2 cellular contexts compared by ENCODE assay signal in the genomic region with DNA sequence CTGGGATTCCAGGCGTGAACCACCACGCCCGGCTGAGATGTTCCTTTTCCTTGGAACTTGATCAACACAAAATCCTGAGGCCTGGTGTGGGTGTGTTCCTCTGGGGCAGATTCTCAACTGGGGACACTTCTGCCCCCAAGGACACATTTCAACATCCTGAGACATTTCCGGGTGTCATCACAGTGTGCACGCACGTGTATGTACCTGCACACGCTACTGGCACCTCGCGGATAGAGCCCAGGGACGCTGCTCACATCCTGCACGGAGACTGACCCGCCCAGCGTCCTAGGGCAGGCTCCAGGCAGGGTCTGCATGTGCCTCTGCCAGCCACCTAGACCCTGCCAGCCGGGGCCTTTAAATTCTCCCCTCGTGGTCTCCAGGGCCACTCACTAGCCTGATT.
TF ChIP-seq lines count a peak whose summit lies in the region.

No MANE protein-coding gene starts in this region.

TF ChIP-seq in GM12878, 131 proteins besides CTCF, POLR2A, EP300 and RAD21:
- TF ChIP-seq, protein P1, sequence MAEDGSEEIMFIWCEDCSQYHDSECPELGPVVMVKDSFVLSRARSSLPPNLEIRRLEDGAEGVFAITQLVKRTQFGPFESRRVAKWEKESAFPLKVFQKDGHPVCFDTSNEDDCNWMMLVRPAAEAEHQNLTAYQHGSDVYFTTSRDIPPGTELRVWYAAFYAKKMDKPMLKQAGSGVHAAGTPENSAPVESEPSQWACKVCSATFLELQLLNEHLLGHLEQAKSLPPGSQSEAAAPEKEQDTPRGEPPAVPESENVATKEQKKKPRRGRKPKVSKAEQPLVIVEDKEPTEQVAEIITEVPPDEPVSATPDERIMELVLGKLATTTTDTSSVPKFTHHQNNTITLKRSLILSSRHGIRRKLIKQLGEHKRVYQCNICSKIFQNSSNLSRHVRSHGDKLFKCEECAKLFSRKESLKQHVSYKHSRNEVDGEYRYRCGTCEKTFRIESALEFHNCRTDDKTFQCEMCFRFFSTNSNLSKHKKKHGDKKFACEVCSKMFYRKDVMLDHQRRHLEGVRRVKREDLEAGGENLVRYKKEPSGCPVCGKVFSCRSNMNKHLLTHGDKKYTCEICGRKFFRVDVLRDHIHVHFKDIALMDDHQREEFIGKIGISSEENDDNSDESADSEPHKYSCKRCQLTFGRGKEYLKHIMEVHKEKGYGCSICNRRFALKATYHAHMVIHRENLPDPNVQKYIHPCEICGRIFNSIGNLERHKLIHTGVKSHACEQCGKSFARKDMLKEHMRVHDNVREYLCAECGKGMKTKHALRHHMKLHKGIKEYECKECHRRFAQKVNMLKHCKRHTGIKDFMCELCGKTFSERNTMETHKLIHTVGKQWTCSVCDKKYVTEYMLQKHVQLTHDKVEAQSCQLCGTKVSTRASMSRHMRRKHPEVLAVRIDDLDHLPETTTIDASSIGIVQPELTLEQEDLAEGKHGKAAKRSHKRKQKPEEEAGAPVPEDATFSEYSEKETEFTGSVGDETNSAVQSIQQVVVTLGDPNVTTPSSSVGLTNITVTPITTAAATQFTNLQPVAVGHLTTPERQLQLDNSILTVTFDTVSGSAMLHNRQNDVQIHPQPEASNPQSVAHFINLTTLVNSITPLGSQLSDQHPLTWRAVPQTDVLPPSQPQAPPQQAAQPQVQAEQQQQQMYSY (CRISPR knock-in tag; IDR thresholded peaks at IDR 0.05), result no peak
- TF ChIP-seq, protein P2, sequence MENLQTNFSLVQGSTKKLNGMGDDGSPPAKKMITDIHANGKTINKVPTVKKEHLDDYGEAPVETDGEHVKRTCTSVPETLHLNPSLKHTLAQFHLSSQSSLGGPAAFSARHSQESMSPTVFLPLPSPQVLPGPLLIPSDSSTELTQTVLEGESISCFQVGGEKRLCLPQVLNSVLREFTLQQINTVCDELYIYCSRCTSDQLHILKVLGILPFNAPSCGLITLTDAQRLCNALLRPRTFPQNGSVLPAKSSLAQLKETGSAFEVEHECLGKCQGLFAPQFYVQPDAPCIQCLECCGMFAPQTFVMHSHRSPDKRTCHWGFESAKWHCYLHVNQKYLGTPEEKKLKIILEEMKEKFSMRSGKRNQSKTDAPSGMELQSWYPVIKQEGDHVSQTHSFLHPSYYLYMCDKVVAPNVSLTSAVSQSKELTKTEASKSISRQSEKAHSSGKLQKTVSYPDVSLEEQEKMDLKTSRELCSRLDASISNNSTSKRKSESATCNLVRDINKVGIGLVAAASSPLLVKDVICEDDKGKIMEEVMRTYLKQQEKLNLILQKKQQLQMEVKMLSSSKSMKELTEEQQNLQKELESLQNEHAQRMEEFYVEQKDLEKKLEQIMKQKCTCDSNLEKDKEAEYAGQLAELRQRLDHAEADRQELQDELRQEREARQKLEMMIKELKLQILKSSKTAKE (IDR thresholded peaks at IDR 0.05; ENCODE audit: low read depth, poor library complexity, severe bottlenecking), result no peak
- TF ChIP-seq MYC (IDR thresholded peaks at IDR 0.05; ENCODE audit: insufficient read depth, insufficient read length, insufficient replicate concordance, low read length, severe bottlenecking) (no peak), GABPA (IDR thresholded peaks at IDR 0.05; ENCODE audit: low read depth) (no peak)

TF ChIP-seq in SK-N-SH treated with all-trans-retinoic acid at 6 μM for 48 hours, 23 proteins besides CTCF, POLR2A, EP300 and RAD21:
- TF ChIP-seq ZNF565 (CRISPR knock-in tag; conservative IDR thresholded peaks at IDR 0.05; ENCODE audit: low read depth), result no peak
- TF ChIP-seq, protein P3, sequence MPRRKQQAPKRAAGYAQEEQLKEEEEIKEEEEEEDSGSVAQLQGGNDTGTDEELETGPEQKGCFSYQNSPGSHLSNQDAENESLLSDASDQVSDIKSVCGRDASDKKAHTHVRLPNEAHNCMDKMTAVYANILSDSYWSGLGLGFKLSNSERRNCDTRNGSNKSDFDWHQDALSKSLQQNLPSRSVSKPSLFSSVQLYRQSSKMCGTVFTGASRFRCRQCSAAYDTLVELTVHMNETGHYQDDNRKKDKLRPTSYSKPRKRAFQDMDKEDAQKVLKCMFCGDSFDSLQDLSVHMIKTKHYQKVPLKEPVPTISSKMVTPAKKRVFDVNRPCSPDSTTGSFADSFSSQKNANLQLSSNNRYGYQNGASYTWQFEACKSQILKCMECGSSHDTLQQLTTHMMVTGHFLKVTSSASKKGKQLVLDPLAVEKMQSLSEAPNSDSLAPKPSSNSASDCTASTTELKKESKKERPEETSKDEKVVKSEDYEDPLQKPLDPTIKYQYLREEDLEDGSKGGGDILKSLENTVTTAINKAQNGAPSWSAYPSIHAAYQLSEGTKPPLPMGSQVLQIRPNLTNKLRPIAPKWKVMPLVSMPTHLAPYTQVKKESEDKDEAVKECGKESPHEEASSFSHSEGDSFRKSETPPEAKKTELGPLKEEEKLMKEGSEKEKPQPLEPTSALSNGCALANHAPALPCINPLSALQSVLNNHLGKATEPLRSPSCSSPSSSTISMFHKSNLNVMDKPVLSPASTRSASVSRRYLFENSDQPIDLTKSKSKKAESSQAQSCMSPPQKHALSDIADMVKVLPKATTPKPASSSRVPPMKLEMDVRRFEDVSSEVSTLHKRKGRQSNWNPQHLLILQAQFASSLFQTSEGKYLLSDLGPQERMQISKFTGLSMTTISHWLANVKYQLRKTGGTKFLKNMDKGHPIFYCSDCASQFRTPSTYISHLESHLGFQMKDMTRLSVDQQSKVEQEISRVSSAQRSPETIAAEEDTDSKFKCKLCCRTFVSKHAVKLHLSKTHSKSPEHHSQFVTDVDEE (CRISPR knock-in tag; IDR thresholded peaks at IDR 0.05), result no peak
- no peak for TF ChIP-seq ARNTL (CRISPR knock-in tag; IDR thresholded peaks at IDR 0.05; ENCODE audit: borderline replicate concordance, low read depth)
- TF ChIP-seq TCF4 (CRISPR knock-in tag; IDR thresholded peaks at IDR 0.05; ENCODE audit: borderline replicate concordance), result no peak
- no peak for TF ChIP-seq RARB (CRISPR knock-in tag; IDR thresholded peaks at IDR 0.05)
- TF ChIP-seq ZC3H10 (CRISPR knock-in tag; IDR thresholded peaks at IDR 0.05), result no peak
- TF ChIP-seq ESRRG (CRISPR knock-in tag; IDR thresholded peaks at IDR 0.05), result no peak
- TF ChIP-seq SNAI2 (CRISPR knock-in tag; IDR thresholded peaks at IDR 0.05), result no peak
- TF ChIP-seq CSDC2 (CRISPR knock-in tag; IDR thresholded peaks at IDR 0.05), result no peak
- no peak for TF ChIP-seq TOX (CRISPR knock-in tag; IDR thresholded peaks at IDR 0.05; ENCODE audit: borderline replicate concordance)
